19 cellular contexts compared by ENCODE assay signal in genomic region chr18:58977801-58978200, GRCh38.
DNase-seq lines count a peak whose midpoint lies in the region; ATAC-seq and TF ChIP-seq lines count a peak whose summit lies in the region.
"Had no signal": no experiment of that assay in that cellular context is flagged by ENCODE, and none has a peak within 500 bp of the region (broad histone marks: within the 10 kb centered on the region; RNA-seq: fewer than 3 reads in every experiment).

No MANE protein-coding gene starts in this region.

- H3K9me3 ChIP-seq in right cardiac atrium (ENCODE audit: control insufficient read depth, low read length), result no peaks in the 10 kb centered on the region
- no peaks in the 10 kb centered on the region for H3K9me3 ChIP-seq in tibial artery
- H3K9me3 ChIP-seq: Peyer's patch had no signal

- H3K27ac Mint-ChIP-seq in brain (peak overlapping the region in 3 of 5 experiments; percentile 6 to 89 (median 15)), naive B cell (peak overlapping the region in 5 of 6 donors; percentile 16 to 92 (median 79))
- H3K27ac Mint-ChIP-seq: CD4-positive, CD25-positive, alpha-beta regulatory T cell had no signal

- WGBS in right cardiac atrium, result 70% methylated on average over 4 of the region's 4 CpGs

- H3K9me3 Mint-ChIP-seq in brain (no peaks in the 10 kb centered on the region), naive B cell (no peaks in the 10 kb centered on the region)
- H3K9me3 Mint-ChIP-seq: CD4-positive, CD25-positive, alpha-beta regulatory T cell had no signal

- H3K27me3 Mint-ChIP-seq in brain (no peaks in the 10 kb centered on the region), naive B cell (no peaks in the 10 kb centered on the region)

- H3K4me1 Mint-ChIP-seq in brain (peaks cover 29% of the 10 kb centered on the region), naive B cell (peaks cover 16 to 35% (median 25%) of the 10 kb centered on the region in 3 donors)
- H3K4me1 Mint-ChIP-seq: CD4-positive, CD25-positive, alpha-beta regulatory T cell had no signal

- ATAC-seq in right cardiac atrium (peak; percentile 16 to 20), Right ventricle myocardium superior (ENCODE audit: poor library complexity) (no peak), naive B cell (ENCODE audit: low read depth in 2 of 2) (no peak), HG02884 (IDR thresholded peaks at IDR 0.05; ENCODE audit: unreplicated experiment) (no peak)
- ATAC-seq: Right ventricle myocardium inferior had no signal

- TF ChIP-seq CTCF in brain (conservative IDR thresholded peaks at IDR 0.05) (no peak), tibial artery (IDR thresholded peaks at IDR 0.05) (no peak)

- DNase-seq in right cardiac atrium (no peak), Right ventricle myocardium superior (no peak), naive B cell (no peak), tibial artery (no peak), H4 (ENCODE audit: low spot score) (no peak), T-helper 2 cell (no peak)
- DNase-seq: 8988T; CD4-positive, CD25-positive, alpha-beta regulatory T cell; COR-L47; DMS153; H7; NCI-H1417 treated with DMSO at 0.1 percent for 48 hours; NCI-H187 treated with DMSO at 0.1 percent for 48 hours; NCI-H226; NCI-H524 treated with DMSO at 0.1 percent for 48 hours; Peyer's patch had no signal

- no peak overlapping the region for H3K4me3 ChIP-seq in right cardiac atrium (ENCODE audit: low read length)
- no peak overlapping the region for H3K4me3 ChIP-seq in tibial artery
- H3K4me3 ChIP-seq: Peyer's patch had no signal

- peaks cover 40 to 47% (median 41%) of the 10 kb centered on the region in 3 donors for H3K36me3 ChIP-seq in tibial artery

- H3K4me1 ChIP-seq in right cardiac atrium (ENCODE audit: control insufficient read depth, insufficient read depth, low read length), result peaks cover 6% of the 10 kb centered on the region
- H3K4me1 ChIP-seq in tibial artery, result peaks cover 0 to 29% (median 5%) of the 10 kb centered on the region in 4 donors
- H3K4me1 ChIP-seq: Peyer's patch had no signal

- intact Hi-C loops in right cardiac atrium (cut with DNase I) (no loop called here), Right ventricle myocardium superior (cut with DNase I) (no loop called here), tibial artery (cut with DNase I; ENCODE audit: low total_unique reads) (no loop called here)

- H3K4me3 Mint-ChIP-seq in brain (no peak overlapping the region), naive B cell (no peak overlapping the region)
- H3K4me3 Mint-ChIP-seq: CD4-positive, CD25-positive, alpha-beta regulatory T cell had no signal

- H3K27ac ChIP-seq in right cardiac atrium (ENCODE audit: low read length) (no peak overlapping the region), tibial artery (peak overlapping the region; percentile 71 to 74)
- H3K27ac ChIP-seq: Peyer's patch had no signal

- H3K36me3 Mint-ChIP-seq in brain (peaks cover 74% of the 10 kb centered on the region), naive B cell (peaks cover 16 to 24% of the 10 kb centered on the region in 2 donors)
- H3K36me3 Mint-ChIP-seq: CD4-positive, CD25-positive, alpha-beta regulatory T cell had no signal

- H3K27me3 ChIP-seq in right cardiac atrium (ENCODE audit: control insufficient read depth, insufficient read depth) (no peaks in the 10 kb centered on the region), tibial artery (no peaks in the 10 kb centered on the region)
- H3K27me3 ChIP-seq: Peyer's patch had no signal

Comparison
In these comparisons a context has a peak if more than half of its experiments do, and no peak if none do; other contexts are left out.
1. ATAC-seq: peak in right cardiac atrium (2 of 2); none in Right ventricle myocardium superior (single experiment), naive B cell (0 of 2) and HG02884 (single experiment).